Comparison of ENCODE assay signal across 9 cellular contexts in the genomic region with DNA sequence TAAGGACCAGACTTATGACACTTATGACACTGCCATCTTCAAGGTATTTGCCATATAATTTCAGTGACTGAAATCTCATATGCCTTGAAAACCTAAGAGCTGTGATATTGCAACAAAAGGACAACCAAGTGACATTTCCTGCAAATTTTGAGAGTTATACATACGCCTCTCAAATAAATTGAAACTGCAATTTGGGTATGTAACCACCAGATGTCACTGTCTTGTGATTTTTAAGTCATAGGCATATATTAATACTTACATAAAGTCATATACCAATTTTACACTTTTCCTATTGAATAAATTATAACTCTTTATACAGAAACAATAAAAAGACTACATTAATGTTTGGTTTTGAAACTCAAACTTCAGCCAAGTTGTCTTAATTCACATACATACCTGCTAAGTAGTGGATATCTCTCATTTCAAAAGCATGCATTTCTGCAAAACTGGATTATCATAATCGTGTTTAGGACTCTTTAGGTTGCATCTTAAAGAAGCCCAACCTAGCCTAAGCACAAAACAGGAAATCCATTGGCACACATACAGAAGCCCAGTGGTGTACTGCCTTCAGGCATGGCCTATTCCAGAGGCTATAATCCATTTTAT.
A peak's percentile ranks its signal among the peaks of the same experiment; 100 is the strongest.
DNase-seq lines count a peak whose midpoint lies in the region; ATAC-seq and TF ChIP-seq lines count a peak whose summit lies in the region.
"Had no signal": no experiment of that assay in that cellular context is flagged by ENCODE, and none has a peak within 500 bp of the region (broad histone marks: within the 10 kb centered on the region; RNA-seq: fewer than 3 reads in every experiment).

No MANE protein-coding gene starts in this region.

- H3K4me3 ChIP-seq in colonic mucosa (no peak overlapping the region), psoas muscle (no peak overlapping the region)

- H3K9ac ChIP-seq in colonic mucosa (ENCODE audit: low read depth in 2 of 2, low read length in 2 of 2) = no peak overlapping the region

- intact Hi-C loops in colonic mucosa (cut with DNase I) = no loop called here
- intact Hi-C loops in psoas muscle (cut with DNase I) = no loop called here

- H3K9me3 ChIP-seq in colonic mucosa = no peaks in the 10 kb centered on the region
- H3K9me3 ChIP-seq in psoas muscle = no peaks in the 10 kb centered on the region

- H3K4me1 ChIP-seq in colonic mucosa (no peaks in the 10 kb centered on the region), psoas muscle (no peaks in the 10 kb centered on the region)

- WGBS in psoas muscle, 3 donors = 81 to 82% (median 81%) methylated on average over 2 of the region's 2 CpGs

- TF ChIP-seq CTCF in colonic mucosa (IDR thresholded peaks at IDR 0.05) (peak; percentile 41), psoas muscle (IDR thresholded peaks at IDR 0.05) (peak; percentile 41)

- H3K27me3 ChIP-seq in colonic mucosa (no peaks in the 10 kb centered on the region), psoas muscle (ENCODE audit: insufficient read depth in 3 of 3, low read length in 2 of 3) (peaks cover 0 to 2% (median 0%) of the 10 kb centered on the region in 3 donors)

- no peak overlapping the region for H3K27ac ChIP-seq in colonic mucosa
- H3K27ac ChIP-seq in psoas muscle = no peak overlapping the region

- H3K36me3 ChIP-seq in colonic mucosa (no peaks in the 10 kb centered on the region), psoas muscle (ENCODE audit: insufficient read depth in 1 of 2, low read depth in 1 of 2) (no peaks in the 10 kb centered on the region)

- peak; percentile 52 for DNase-seq in DMS 273 (lab: John Stamatoyannopoulos, UW; ENCODE audit: unreplicated experiment)
- DNase-seq in DMS 273 treated with DMSO at 0.1 percent for 48 hours (lab: John Stamatoyannopoulos, UW) = no peak
- peak; percentile 30 for DNase-seq in MV-4-11 (lab: John Stamatoyannopoulos, UW)
- no peak for DNase-seq in colonic mucosa
- DNase-seq in psoas muscle = no peak
- no peak for DNase-seq in cortex of kidney (lab: John Stamatoyannopoulos, UW)
- DNase-seq in retina = no peak
- no peak for DNase-seq in NCI-H2171 (lab: John Stamatoyannopoulos, UW)
- DNase-seq: activated CD4-positive, alpha-beta memory T cell treated with anti-CD3 and anti-CD28 coated beads for 36 hours had no signal

- ATAC-seq in psoas muscle = no peak

Comparison
In these comparisons a context has a peak if more than half of its experiments do, and no peak if none do; other contexts are left out.
1. DNase-seq: peak in DMS 273 (single experiment) and MV-4-11 (single experiment); none in DMS 273 treated with DMSO at 0.1 percent for 48 hours (single experiment), colonic mucosa (single experiment), psoas muscle (0 of 2), cortex of kidney (single experiment), retina (single experiment) and NCI-H2171 (single experiment).